ENCODE assay signal across 8 cellular contexts in genomic region chr10:35300063-35300699, GRCh38. TPM values are rescaled to one million over a fixed set of nuclear protein-coding genes. Genes with fewer than 3 reads are reported as not detected.
A peak's percentile ranks its signal among the peaks of the same experiment; 100 is the strongest.
DNase-seq lines count a peak whose midpoint lies in the region; ATAC-seq and TF ChIP-seq lines count a peak whose summit lies in the region.

No MANE protein-coding gene starts in this region.

- H3K9me3 ChIP-seq in sigmoid colon, result no peaks in the 10 kb centered on the region
- H3K9me3 ChIP-seq in effector memory CD4-positive, alpha-beta T cell (ENCODE audit: control insufficient read depth, low read length), result no peaks in the 10 kb centered on the region

- H3K27me3 ChIP-seq in sigmoid colon, result no peaks in the 10 kb centered on the region
- H3K27me3 ChIP-seq in effector memory CD4-positive, alpha-beta T cell (replicated peaks; ENCODE audit: control insufficient read depth, insufficient read depth, low read length, poor library complexity, severe bottlenecking), result no peaks in the 10 kb centered on the region

- H3K4me3 ChIP-seq in choroid plexus epithelial cell (ENCODE audit: low read depth, low read length) (no peak overlapping the region), sigmoid colon (no peak overlapping the region), coronary artery (no peak overlapping the region)
- no peak overlapping the region for H3K4me3 ChIP-seq in effector memory CD4-positive, alpha-beta T cell (ENCODE audit: insufficient read depth, low read depth, low read length, poor library complexity, severe bottlenecking)

- 28 to 48% methylated on average over 11 of the region's 11 CpGs for WGBS in sigmoid colon, 2 donors

- ATAC-seq in GM21529 (IDR thresholded peaks at IDR 0.05; ENCODE audit: unreplicated experiment), result peak; percentile 99

- TF ChIP-seq POLR2A in sigmoid colon (IDR thresholded peaks at IDR 0.05), result no peak

- H3K27ac ChIP-seq in sigmoid colon (no peak overlapping the region), coronary artery (no peak overlapping the region)
- no peak overlapping the region for H3K27ac ChIP-seq in effector memory CD4-positive, alpha-beta T cell (ENCODE audit: insufficient read depth, low read length, poor library complexity, severe bottlenecking)

- no peak for TF ChIP-seq CTCF in GM10248 (IDR thresholded peaks at IDR 0.05; ENCODE audit: control extremely low read depth, extremely low read depth, low read depth, missing control alignments)
- no peak for TF ChIP-seq CTCF in choroid plexus epithelial cell (conservative IDR thresholded peaks at IDR 0.05; ENCODE audit: low read depth, low read length)
- no peak for TF ChIP-seq CTCF in sigmoid colon (IDR thresholded peaks at IDR 0.05)
- TF ChIP-seq CTCF in coronary artery (IDR thresholded peaks at IDR 0.05), result no peak

- H3K36me3 ChIP-seq in sigmoid colon, result no peaks in the 10 kb centered on the region
- no peaks in the 10 kb centered on the region for H3K36me3 ChIP-seq in effector memory CD4-positive, alpha-beta T cell (ENCODE audit: control insufficient read depth, insufficient read depth, low read length)

- DNase-seq in GM10248 (ENCODE audit: extremely low spot score) (peak; percentile 71), HS-5 (ENCODE audit: low read depth) (peak; percentile 65), choroid plexus epithelial cell (ENCODE audit: low read depth) (peak; percentile 15), sigmoid colon (peak; percentile 70), NCI-H1417 (lab: John Stamatoyannopoulos, UW) (no peak), coronary artery (ENCODE audit: low spot score) (no peak)
- no peak for DNase-seq in effector memory CD4-positive, alpha-beta T cell

- POLR2A ChIA-PET in GM10248 (lab: Yijun Ruan, JAX), result no interaction called here

- TF ChIP-seq EP300 in sigmoid colon (IDR thresholded peaks at IDR 0.05), result no peak

- CTCF ChIA-PET in GM10248 (lab: Yijun Ruan, JAX), result no interaction called here

- H3K4me1 ChIP-seq in sigmoid colon, result no peaks in the 10 kb centered on the region
- no peaks in the 10 kb centered on the region for H3K4me1 ChIP-seq in effector memory CD4-positive, alpha-beta T cell (ENCODE audit: control insufficient read depth, insufficient read depth, low read length, poor library complexity, severe bottlenecking)

- intact Hi-C loops in sigmoid colon (cut with DNase I), result no loop called here

RNA-seq across cellular contexts. Expression of gene CCNY, which starts 36.1 kb away (rescaled TPM):
- total RNA-seq in sigmoid colon, result 10 to 100 TPM; 35.7 to 45.7 (median 40.7) TPM
- polyA plus RNA-seq in sigmoid colon, result 10 to 100 TPM; 24.0 to 27.7 (median 25.2) TPM

Comparison
In these comparisons a context has a peak if more than half of its experiments do, and no peak if none do; other contexts are left out.
1. DNase-seq: peak in GM10248 (single experiment), HS-5 (single experiment), choroid plexus epithelial cell (single experiment) and sigmoid colon (single experiment); none in NCI-H1417 (0 of 3), coronary artery (single experiment) and effector memory CD4-positive, alpha-beta T cell (0 of 3).